In the genomic region with DNA sequence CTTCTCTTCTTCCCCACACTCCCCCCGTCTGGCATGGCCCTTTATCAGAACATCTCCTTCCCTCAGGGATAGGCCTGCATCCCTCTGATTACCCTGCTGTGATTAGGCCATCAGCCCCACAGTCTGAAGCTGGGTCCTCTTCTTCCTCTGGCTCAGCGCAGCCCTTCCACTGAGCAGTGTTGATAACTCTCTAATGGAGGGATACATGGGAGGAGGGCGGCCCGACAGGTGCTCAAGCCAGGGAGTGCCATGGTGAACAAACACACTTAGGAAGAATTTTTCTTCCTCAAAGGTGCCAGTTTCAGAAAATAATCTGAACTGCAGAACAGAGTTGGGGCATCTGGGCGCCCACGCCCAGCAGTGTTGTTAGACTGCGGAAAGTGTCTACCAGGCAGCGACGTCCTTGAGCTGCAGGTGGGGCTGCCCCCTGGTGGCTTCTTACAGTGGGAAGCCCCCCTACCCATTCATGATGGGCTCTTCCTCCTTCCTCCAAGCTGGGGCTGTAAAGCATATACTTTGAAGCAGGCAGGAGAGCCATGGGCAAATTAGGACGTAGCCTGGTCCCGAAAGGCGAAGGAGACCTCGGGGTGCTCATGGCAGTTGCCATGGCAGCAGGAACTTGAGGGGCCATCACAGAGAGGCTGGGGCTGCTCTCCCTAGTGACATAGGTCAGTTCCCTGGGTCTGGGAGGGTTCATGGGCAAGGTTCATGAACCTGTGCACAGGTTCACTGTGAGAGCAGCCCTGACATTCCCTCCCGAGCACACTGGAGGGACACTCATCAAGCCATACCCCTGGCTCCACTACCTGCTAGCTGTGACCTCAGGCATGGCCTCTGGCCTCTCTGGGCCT, we compare ENCODE assay signal across 20 cellular contexts. TPM values are rescaled to one million over a fixed set of nuclear protein-coding genes. Genes with fewer than 3 reads are reported as not detected.
A peak's percentile ranks its signal among the peaks of the same experiment; 100 is the strongest.
DNase-seq lines count a peak whose midpoint lies in the region; ATAC-seq and TF ChIP-seq lines count a peak whose summit lies in the region.
"Had no signal": no experiment of that assay in that cellular context is flagged by ENCODE, and none has a peak within 500 bp of the region (broad histone marks: within the 10 kb centered on the region; RNA-seq: fewer than 3 reads in every experiment).

No MANE protein-coding gene starts in this region.

- POLR2A ChIA-PET in HCT116 (lab: Charles Lee), result no interaction called here

- TF ChIP-seq POLR2A in HCT116 (IDR thresholded peaks at IDR 0.05; ENCODE audit: borderline replicate concordance, extremely low read depth, insufficient read depth, insufficient read length) (no peak), Peyer's patch (IDR thresholded peaks at IDR 0.05) (no peak)

- CTCF ChIA-PET in HCT116 (lab: Charles Lee), result no interaction called here

- no peak overlapping the region for H3K9ac ChIP-seq in HCT116 (ENCODE audit: low read length)

- H3K27me3 Mint-ChIP-seq in chondrocyte (ENCODE audit: low read depth) (peaks cover 51% of the 10 kb centered on the region), nephron progenitor cell (ENCODE audit: low read depth, poor library complexity) (peaks cover 31% of the 10 kb centered on the region)

- H3K9me3 Mint-ChIP-seq in chondrocyte (ENCODE audit: low read depth) (no peaks in the 10 kb centered on the region), nephron progenitor cell (no peaks in the 10 kb centered on the region)
- H3K9me3 Mint-ChIP-seq: activated T-helper 17 cell treated with anti-CD3 and anti-CD28 coated beads, Interleukin-2, amount 50 U/mL, for 72 hours; IgD-negative memory B cell; T-helper 1 cell treated with Interleukin-12 subunit alpha and Interleukin-12 subunit beta and Interleukin-4 antibody, amounts not matched to agents 30 μg/mL and 1 μg/mL, for 36 hours had no signal

- H3K4me3 ChIP-seq in BE2C (ENCODE audit: low read depth, low read length) (no peak overlapping the region), HCT116 (replicated peaks in 1 of 2; ENCODE audit: low read depth in 1 of 2, low read length in 2 of 2) (no peak overlapping the region), Peyer's patch (no peak overlapping the region), aorta (ENCODE audit: low read length in 2 of 2) (no peak overlapping the region)
- H3K4me3 ChIP-seq: adrenal gland, heart right ventricle, sigmoid colon had no signal

- H3K9me2 ChIP-seq in HCT116 (ENCODE audit: insufficient read depth), result no peaks in the 10 kb centered on the region

- RAD21 ChIA-PET in HCT116 (lab: Charles Lee; ENCODE audit: low non-redundant PET in 1 of 2, low total read pairs in 2 of 2, uncharacterized antibody in 2 of 2, unreplicated experiment in 2 of 2), result no interaction called here

- no peak overlapping the region for H2AFZ ChIP-seq in HCT116 (ENCODE audit: low read depth, low read length, poor library complexity, severe bottlenecking)

- TF ChIP-seq RAD21 in HCT116 (IDR thresholded peaks at IDR 0.05; ENCODE audit: low read depth), result 0 out of 2 replicates have a peak, but pooled peaks have one; percentile 8

- H4K20me1 ChIP-seq in HCT116 (ENCODE audit: insufficient read depth), result no peaks in the 10 kb centered on the region

- H3K4me1 Mint-ChIP-seq in chondrocyte (ENCODE audit: low read depth) (no peaks in the 10 kb centered on the region), nephron progenitor cell (no peaks in the 10 kb centered on the region)
- H3K4me1 Mint-ChIP-seq: activated T-helper 17 cell treated with anti-CD3 and anti-CD28 coated beads, Interleukin-2, amount 50 U/mL, for 72 hours; IgD-negative memory B cell had no signal

- H3K36me3 Mint-ChIP-seq in chondrocyte (ENCODE audit: low read depth) (no peaks in the 10 kb centered on the region), nephron progenitor cell (ENCODE audit: low read depth) (no peaks in the 10 kb centered on the region)
- H3K36me3 Mint-ChIP-seq: IgD-negative memory B cell had no signal

- ATAC-seq in HCT116 (no peak), HG02642 (IDR thresholded peaks at IDR 0.05; ENCODE audit: poor library complexity, unreplicated experiment) (no peak), aorta (ENCODE audit: low FRiP score) (no peak)
- ATAC-seq: activated T-helper 17 cell treated with anti-CD3 and anti-CD28 coated beads, Interleukin-2, amount 50 U/mL, for 72 hours had no signal

- H3K9me3 ChIP-seq in BE2C (no peaks in the 10 kb centered on the region), HCT116 (ENCODE audit: control insufficient read depth in 1 of 2, insufficient read depth in 1 of 2, low read depth in 1 of 2, low read length in 2 of 2) (no peaks in the 10 kb centered on the region), Peyer's patch (no peaks in the 10 kb centered on the region), aorta (ENCODE audit: control insufficient read depth, low read length) (no peaks in the 10 kb centered on the region)
- H3K9me3 ChIP-seq: adrenal gland, heart right ventricle, sigmoid colon had no signal

- H3K79me2 ChIP-seq in HCT116 (ENCODE audit: insufficient read depth, low read length), result no peaks in the 10 kb centered on the region

- no peaks in the 10 kb centered on the region; the same call in 1 of the 2 replicates for H3K4me1 ChIP-seq in BE2C
- no peaks in the 10 kb centered on the region for H3K4me1 ChIP-seq in HCT116 (ENCODE audit: control insufficient read depth in 1 of 2, insufficient read depth in 2 of 2, low read length in 2 of 2)
- no peaks in the 10 kb centered on the region for H3K4me1 ChIP-seq in Peyer's patch
- H3K4me1 ChIP-seq in aorta (ENCODE audit: control insufficient read depth in 1 of 2, insufficient read depth in 2 of 2, low read length in 2 of 2), result no peaks in the 10 kb centered on the region
- H3K4me1 ChIP-seq: adrenal gland, sigmoid colon had no signal

- no peak overlapping the region for H3K27ac ChIP-seq in HCT116 (ENCODE audit: low read depth, low read length)
- no peak overlapping the region for H3K27ac ChIP-seq in Peyer's patch
- H3K27ac ChIP-seq in aorta (ENCODE audit: low read depth in 1 of 2, low read length in 2 of 2), result no peak overlapping the region
- H3K27ac ChIP-seq: adrenal gland, heart right ventricle, sigmoid colon had no signal

- WGBS in aorta, 2 donors, result 91 to 92% methylated on average over 14 of the region's 14 CpGs

- H3K36me3 ChIP-seq in BE2C (no peaks in the 10 kb centered on the region), HCT116 (ENCODE audit: control insufficient read depth in 1 of 2, insufficient read depth in 2 of 2, low read length in 2 of 2) (no peaks in the 10 kb centered on the region), Peyer's patch (peaks cover 0 to 5% (median 0%) of the 10 kb centered on the region in 3 donors), aorta (ENCODE audit: control insufficient read depth in 1 of 2, insufficient read depth in 2 of 2, low read length in 1 of 2) (no peaks in the 10 kb centered on the region)
- H3K36me3 ChIP-seq: adrenal gland, sigmoid colon had no signal

- no peak overlapping the region for H3K27ac Mint-ChIP-seq in chondrocyte (ENCODE audit: unreplicated experiment)
- no peak overlapping the region for H3K27ac Mint-ChIP-seq in nephron progenitor cell
- H3K27ac Mint-ChIP-seq: activated T-helper 17 cell treated with anti-CD3 and anti-CD28 coated beads, Interleukin-2, amount 50 U/mL, for 72 hours; T-helper 1 cell treated with Interleukin-12 subunit alpha and Interleukin-12 subunit beta and Interleukin-4 antibody, amounts not matched to agents 30 μg/mL and 1 μg/mL, for 36 hours had no signal

- H3K4me2 ChIP-seq in HCT116 (ENCODE audit: low read length), result no peak overlapping the region

- TF ChIP-seq CTCF in BE2C (IDR thresholded peaks at IDR 0.05; ENCODE audit: low read depth, low read length) (peak; percentile 56), HCT116 (IDR thresholded peaks at IDR 0.05 in 2 of 3, conservative IDR thresholded peaks at IDR 0.05 in 1 of 3; ENCODE audit: borderline replicate concordance in 1 of 3, insufficient read depth in 1 of 3, low read depth in 2 of 3, low read length in 2 of 3) (0 out of 6 replicates have a peak, but pooled peaks of 1 of the 3 experiments have one; percentile 11), chondrocyte (IDR thresholded peaks at IDR 0.05) (peak; percentile 32), nephron progenitor cell (IDR thresholded peaks at IDR 0.05) (peak; percentile 64), Peyer's patch (IDR thresholded peaks at IDR 0.05) (no peak)

- intact Hi-C loops in HCT116 (cut with micrococcal nuclease), result no loop called here
- intact Hi-C loops in aorta (cut with DNase I), result loop anchor here in 1 of 2 donors (10.0 kb wide), 1 partner anchor 399 kb away; no protein-coding TSS in a partner anchor

- DNase-seq in BE2C (peak; percentile 51), HCT116 (ENCODE audit: low read depth, low spot score) (no peak), chondrocyte (ENCODE audit: low spot score) (no peak), nephron progenitor cell (peak; percentile 53), Peyer's patch (no peak), aorta (no peak), MV-4-11 (lab: John Stamatoyannopoulos, UW) (no peak)
- DNase-seq: activated CD4-positive, CD25-positive, alpha-beta regulatory T cell; central memory CD4-positive, alpha-beta T cell; effector CD8-positive, alpha-beta T cell; heart right ventricle; NCI-H1092; NCI-H2107; NCI-H748 treated with DMSO at 0.1 percent for 48 hours; sigmoid colon had no signal

- H3K4me3 Mint-ChIP-seq in chondrocyte (ENCODE audit: unreplicated experiment) (no peak overlapping the region), nephron progenitor cell (no peak overlapping the region)
- H3K4me3 Mint-ChIP-seq: activated T-helper 17 cell treated with anti-CD3 and anti-CD28 coated beads, Interleukin-2, amount 50 U/mL, for 72 hours; IgD-negative memory B cell; T-helper 1 cell treated with Interleukin-12 subunit alpha and Interleukin-12 subunit beta and Interleukin-4 antibody, amounts not matched to agents 30 μg/mL and 1 μg/mL, for 36 hours had no signal

- BruUV-seq in HCT116 (replicated peaks; lab: Mats Ljungman, UMichigan), result no TSS peak

- H3K27me3 ChIP-seq in BE2C (no peaks in the 10 kb centered on the region), HCT116 (ENCODE audit: insufficient read depth, low read length) (no peaks in the 10 kb centered on the region), Peyer's patch (no peaks in the 10 kb centered on the region), aorta (ENCODE audit: control insufficient read depth in 1 of 2, insufficient read depth in 2 of 2, low read length in 1 of 2) (no peaks in the 10 kb centered on the region)
- H3K27me3 ChIP-seq: adrenal gland, sigmoid colon had no signal

TF ChIP-seq in HCT116, 20 proteins besides CTCF, POLR2A, EP300 and RAD21 (continues in another document):
- TF ChIP-seq CBX3 (IDR thresholded peaks at IDR 0.05; ENCODE audit: low read depth), result no peak
- TF ChIP-seq, protein P1, sequence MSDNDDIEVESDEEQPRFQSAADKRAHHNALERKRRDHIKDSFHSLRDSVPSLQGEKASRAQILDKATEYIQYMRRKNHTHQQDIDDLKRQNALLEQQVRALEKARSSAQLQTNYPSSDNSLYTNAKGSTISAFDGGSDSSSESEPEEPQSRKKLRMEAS (IDR thresholded peaks at IDR 0.05), result no peak
- TF ChIP-seq SIN3A (IDR thresholded peaks at IDR 0.05; ENCODE audit: low read depth), result no peak

RNA-seq across cellular contexts. Expression of a gene that starts 33.2 kb away (rescaled TPM):
- polyA plus RNA-seq in BE2C (2012; ENCODE audit: insufficient read depth, insufficient read length, low read depth), result 14.1 TPM
- total RNA-seq in HCT116 (2021; ENCODE audit: unreplicated experiment) (45.0 TPM), chondrocyte (33.3 to 42.5 TPM (median 41.7 TPM) in 3 replicates), Peyer's patch (10 to 100 TPM; 55.6 to 84.3 (median 69.1) TPM), aorta (10 to 100 TPM; 51.8 to 55.7 TPM)
- 21.2 and 25.6 TPM in 2 replicates for polyA plus RNA-seq in HCT116 (2012)
- polyA plus RNA-seq in aorta, result 10 to 100 TPM in 1 of 2 donors, 1 to 10 TPM in 1; 4.3 to 13.0 TPM

Comparison
In these comparisons a context has a peak if more than half of its experiments do, and no peak if none do; other contexts are left out.
1. DNase-seq: peak in BE2C (single experiment) and nephron progenitor cell (single experiment); none in HCT116 (single experiment), chondrocyte (single experiment), Peyer's patch (0 of 3), aorta (0 of 2) and MV-4-11 (single experiment).
2. CTCF ChIP-seq: peak in BE2C (single experiment), chondrocyte (single experiment) and nephron progenitor cell (single experiment); none in Peyer's patch (0 of 6).